ENCODE assay signal across 20 cellular contexts in genomic region chr18:6249788-6250187, GRCh38.
A peak's percentile ranks its signal among the peaks of the same experiment; 100 is the strongest.
DNase-seq lines count a peak whose midpoint lies in the region; ATAC-seq, FAIRE-seq and TF ChIP-seq lines count a peak whose summit lies in the region.
"Had no signal": no experiment of that assay in that cellular context is flagged by ENCODE, and none has a peak within 500 bp of the region (broad histone marks: within the 10 kb centered on the region; RNA-seq: fewer than 3 reads in every experiment).

No MANE protein-coding gene starts in this region.

- no peak overlapping the region for H2AFZ ChIP-seq in HepG2 (ENCODE audit: low read length)

- H3K4me1 Mint-ChIP-seq in natural killer cell: peaks cover 32 to 37% of the 10 kb centered on the region in 2 donors
- H3K4me1 Mint-ChIP-seq: H9, IgD-negative memory B cell had no signal

- TF ChIP-seq EP300 in HepG2 (IDR thresholded peaks at IDR 0.05; ENCODE audit: low read depth in 2 of 2, low read length in 2 of 2): no peak
- no peak for TF ChIP-seq EP300 in HepG2 (CRISPR knock-in tag; IDR thresholded peaks at IDR 0.05; ENCODE audit: borderline replicate concordance)

- no peak for ATAC-seq in HepG2
- no peak for ATAC-seq in natural killer cell
- no peak for ATAC-seq in GM18858 (IDR thresholded peaks at IDR 0.05; ENCODE audit: unreplicated experiment)

- TF ChIP-seq CTCF in liver (IDR thresholded peaks at IDR 0.05; ENCODE audit: low read depth, low read length, missing input control): no peak
- no peak for TF ChIP-seq CTCF in HepG2 (CRISPR knock-in tag; IDR thresholded peaks at IDR 0.05)
- no peak for TF ChIP-seq CTCF in natural killer cell (IDR thresholded peaks at IDR 0.05)
- TF ChIP-seq CTCF in spleen (IDR thresholded peaks at IDR 0.05 in 8 of 11, conservative IDR thresholded peaks at IDR 0.05 in 3 of 11): no peak

- H3K9ac ChIP-seq in liver (ENCODE audit: low read depth in 1 of 2, low read length in 2 of 2) (no peak overlapping the region), HepG2 (ENCODE audit: insufficient read depth, low read depth, low read length) (no peak overlapping the region)
- H3K9ac ChIP-seq: SK-N-SH had no signal

- CTCF ChIA-PET in HepG2 (lab: Yijun Ruan, JAX; ENCODE audit: low intra/inter-chr PET ratio, low total read pairs): no interaction called here

- H3K27me3 Mint-ChIP-seq in natural killer cell (ENCODE audit: low read depth in 2 of 2): no peaks in the 10 kb centered on the region
- H3K27me3 Mint-ChIP-seq: IgD-negative memory B cell had no signal

- H3K4me1 ChIP-seq in liver (ENCODE audit: control insufficient read depth in 4 of 4, insufficient read depth in 4 of 4, low read length in 3 of 4) (peaks cover 0 to 8% (median 1%) of the 10 kb centered on the region in 4 donors), HepG2 (ENCODE audit: insufficient read depth, low read length) (no peaks in the 10 kb centered on the region), spleen (peaks cover 5 to 33% (median 12%) of the 10 kb centered on the region in 6 donors)

- no peak for TF ChIP-seq POLR2A in HepG2 (IDR thresholded peaks at IDR 0.05; ENCODE audit: insufficient read depth in 1 of 2, low read depth in 2 of 2, low read length in 2 of 2)
- no peak for TF ChIP-seq POLR2A in spleen (IDR thresholded peaks at IDR 0.05)

- WGBS in liver: 34% methylated on average over 4 of the region's 4 CpGs
- 90% methylated on average over 4 of the region's 4 CpGs for WGBS in HepG2 (ENCODE audit: low lambda C conversion rate)
- 61 to 79% (median 68%) methylated on average over 4 of the region's 4 CpGs for WGBS in spleen, 5 donors

- H3K27me3 ChIP-seq in liver (ENCODE audit: control insufficient read depth in 4 of 4, insufficient read depth in 4 of 4, low read length in 3 of 4) (no peaks in the 10 kb centered on the region), HepG2 (ENCODE audit: control insufficient read depth in 1 of 2, insufficient read depth in 2 of 2, low read length in 2 of 2) (no peaks in the 10 kb centered on the region), spleen (replicated peaks in 1 of 7) (no peaks in the 10 kb centered on the region)

- H3K36me3 Mint-ChIP-seq in natural killer cell: no peaks in the 10 kb centered on the region
- H3K36me3 Mint-ChIP-seq: IgD-negative memory B cell had no signal

- no peak overlapping the region for H3K4me2 ChIP-seq in HepG2 (ENCODE audit: low read depth, low read length)
- H3K4me2 ChIP-seq: SK-N-SH had no signal

- peak overlapping the region; percentile 79 to 85 for H3K27ac Mint-ChIP-seq in natural killer cell
- H3K27ac Mint-ChIP-seq: H9, IgD-negative memory B cell had no signal

- DNase-seq in HepG2 (ENCODE audit: low spot score) (no peak), SK-MEL-5 (ENCODE audit: low read depth, low spot score) (peak; percentile 4), natural killer cell (no peak), spleen (no peak), NCI-H1092 (lab: John Stamatoyannopoulos, UW) (no peak)
- DNase-seq in activated CD8-positive, alpha-beta memory T cell treated with anti-CD3 and anti-CD28 coated beads for 24 hours: no peak
- DNase-seq: DND-41, H9, Kasumi-1, NCI-H1105, NCI-H510A, NCI-H748 treated with DMSO at 0.1 percent for 48 hours, SHP77, SK-N-SH had no signal

- peak in 1 of 2 donors; percentile 35 for TF ChIP-seq RAD21 in liver (IDR thresholded peaks at IDR 0.05)
- no peak for TF ChIP-seq RAD21 in HepG2 (CRISPR knock-in tag; IDR thresholded peaks at IDR 0.05)

- no peak overlapping the region for H3K27ac ChIP-seq in liver (ENCODE audit: low read depth in 1 of 2, low read length in 2 of 2)
- no peak overlapping the region for H3K27ac ChIP-seq in HepG2 (ENCODE audit: extremely low read length, insufficient read depth, low read length)
- H3K27ac ChIP-seq in spleen: peak overlapping the region in 1 of 8 donors; percentile 10

- H4K20me1 ChIP-seq in HepG2 (ENCODE audit: insufficient read depth, low read length): no peaks in the 10 kb centered on the region

- BruUV-seq in HepG2 (replicated peaks; lab: Mats Ljungman, UMichigan): no TSS peak

- POLR2A ChIA-PET in HepG2 (lab: Yijun Ruan, JAX): no interaction called here

- H3K4me3 Mint-ChIP-seq in natural killer cell: no peak overlapping the region
- H3K4me3 Mint-ChIP-seq: H9, IgD-negative memory B cell had no signal

- intact Hi-C loops in HepG2 (cut with micrococcal nuclease; ENCODE audit: unreplicated experiment): no loop called here
- intact Hi-C loops in natural killer cell (cut with micrococcal nuclease): loop anchor here (1.0 kb wide), 1 partner anchor 21 kb away; no protein-coding TSS in a partner anchor
- intact Hi-C loops in spleen (cut with DNase I; ENCODE audit: low total_unique reads): no loop called here

- H3K79me2 ChIP-seq in HepG2 (ENCODE audit: insufficient read depth, low read length): no peaks in the 10 kb centered on the region

- H3K9me3 ChIP-seq in liver (ENCODE audit: control insufficient read depth in 4 of 4, low read length in 3 of 4): no peaks in the 10 kb centered on the region
- no peaks in the 10 kb centered on the region for H3K9me3 ChIP-seq in HepG2 (ENCODE audit: low read length)
- H3K9me3 ChIP-seq in spleen: peaks cover 0 to 8% (median 0%) of the 10 kb centered on the region in 8 donors
- H3K9me3 ChIP-seq: SK-N-SH had no signal

- H3K9me3 Mint-ChIP-seq in natural killer cell: no peaks in the 10 kb centered on the region
- H3K9me3 Mint-ChIP-seq: H9 had no signal

- H3K36me3 ChIP-seq in liver (ENCODE audit: control insufficient read depth in 4 of 4, insufficient read depth in 3 of 4, low read depth in 1 of 4, low read length in 3 of 4) (no peaks in the 10 kb centered on the region), HepG2 (replicated peaks in 1 of 2; ENCODE audit: control insufficient read depth in 1 of 2, insufficient read depth in 2 of 2, low read length in 2 of 2) (no peaks in the 10 kb centered on the region), spleen (no peaks in the 10 kb centered on the region)

- in situ Hi-C loops in HepG2 (cut with HindIII; ENCODE audit: extremely low pct_ligation_motif_present, low pct_unique_long_range_greater_than_20kb) (no loop called here), SK-MEL-5 (cut with HindIII; ENCODE audit: low pct_unique_long_range_greater_than_20kb, low sequenced_read_pairs) (no loop called here)

- no peak for FAIRE-seq in HepG2 (lab: Jason Lieb, UNC)
- FAIRE-seq: A204.1, D721Med, HTR-8/SVneo had no signal

- H3K4me3 ChIP-seq in liver (ENCODE audit: low read depth in 1 of 3, low read length in 3 of 3) (no peak overlapping the region), HepG2 (replicated peaks in 1 of 3; ENCODE audit: insufficient read depth in 1 of 3, low read depth in 2 of 3, low read length in 3 of 3) (no peak overlapping the region), spleen (no peak overlapping the region)

TF ChIP-seq in liver, 16 proteins besides CTCF, POLR2A, EP300 and RAD21:
- TF ChIP-seq RXRA (IDR thresholded peaks at IDR 0.05) (peak in 1 of 2 donors; percentile 14), YY1 (IDR thresholded peaks at IDR 0.05) (no peak), SP1 (IDR thresholded peaks at IDR 0.05) (peak; percentile 15)

TF ChIP-seq in HepG2, 621 proteins besides CTCF, POLR2A, EP300 and RAD21 (continues in another document):
- TF ChIP-seq ZNF24 (IDR thresholded peaks at IDR 0.05) (no peak), USF2 (IDR thresholded peaks at IDR 0.05; ENCODE audit: low read depth, low read length) (no peak), USF2 (CRISPR knock-in tag; IDR thresholded peaks at IDR 0.05; ENCODE audit: borderline replicate concordance) (no peak), DMTF1 (CRISPR knock-in tag; IDR thresholded peaks at IDR 0.05) (no peak), ZSCAN30 (CRISPR knock-in tag; IDR thresholded peaks at IDR 0.05) (no peak), TBX2 (CRISPR knock-in tag; IDR thresholded peaks at IDR 0.05; ENCODE audit: borderline replicate concordance) (no peak), ELK4 (CRISPR knock-in tag; IDR thresholded peaks at IDR 0.05; ENCODE audit: borderline replicate concordance) (no peak), MED1 (CRISPR knock-in tag; IDR thresholded peaks at IDR 0.05) (no peak)
